In the genomic region with DNA sequence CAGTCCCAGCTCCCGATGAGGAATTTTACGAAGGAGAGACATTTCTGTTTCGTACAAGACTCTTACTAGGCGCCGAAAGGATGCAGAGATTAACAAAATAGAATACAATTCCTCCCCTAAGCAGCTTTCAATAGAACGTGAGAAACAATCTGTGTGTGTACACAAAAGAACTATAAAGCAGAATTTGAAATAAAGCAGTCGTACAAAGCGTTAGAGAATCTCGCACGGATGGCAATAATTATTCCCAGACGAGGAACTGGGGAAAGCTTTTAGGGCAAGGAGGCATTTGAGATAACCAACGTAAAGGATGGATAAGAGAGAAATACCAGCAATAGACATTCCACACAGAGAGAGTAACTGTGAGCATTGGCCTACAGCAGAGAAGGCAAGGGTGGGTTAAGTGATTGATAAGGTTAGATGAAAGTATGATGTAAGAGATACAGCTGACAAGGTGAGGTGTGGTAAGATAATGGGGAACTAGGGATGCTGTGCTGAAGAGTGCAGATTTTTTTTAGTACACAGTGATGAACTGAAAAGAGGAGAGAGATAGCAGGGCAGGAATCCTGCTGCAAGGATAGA, we compare ENCODE assay signal across 7 cellular contexts. TPM values are rescaled to one million over a fixed set of nuclear protein-coding genes. Genes with fewer than 3 reads are reported as not detected.
A peak's percentile ranks its signal among the peaks of the same experiment; 100 is the strongest.
DNase-seq lines count a peak whose midpoint lies in the region; ATAC-seq and TF ChIP-seq lines count a peak whose summit lies in the region.

No MANE protein-coding gene starts in this region.

- H3K4me1 ChIP-seq in H9 (ENCODE audit: insufficient read depth, low read length) (no peaks in the 10 kb centered on the region; the same call in 1 of the 2 replicates), PC-9 (replicated peaks; ENCODE audit: insufficient read depth) (peaks cover 22% of the 10 kb centered on the region), foreskin keratinocyte (peaks cover 4% of the 10 kb centered on the region), stomach (peaks cover 8 to 57% (median 34%) of the 10 kb centered on the region in 4 donors)

- H3K4me3 ChIP-seq in PC-9: peak overlapping the region; percentile 65
- H3K4me3 ChIP-seq in stomach: peak overlapping the region; percentile 46 to 91 (median 64)

- peak overlapping the region; percentile 86 for H3K4me2 ChIP-seq in H9 (ENCODE audit: insufficient read depth, insufficient read length, low read length)
- H3K4me2 ChIP-seq in PC-9: peak overlapping the region; percentile 78

- POLR2A ChIA-PET in PC-9 (lab: Charles Lee; ENCODE audit: unreplicated experiment): interaction anchor here (0.5 to 0.6 kb wide), 2 partner anchors 20 to 1046 kb away, joined by 3 to 15 read pairs; no protein-coding TSS in a partner anchor

- WGBS in H9 (ENCODE audit: extremely low coverage, insufficient read length, low lambda C conversion rate): no CpG with 5 or more reads among the region's 12 CpGs
- WGBS in stomach, 5 donors: 2 to 5% (median 3%) methylated on average over 12 of the region's 12 CpGs

- no peak overlapping the region for H3K56ac ChIP-seq in H9 (ENCODE audit: insufficient read length, low read depth, low read length)

- no TSS peak for BruUV-seq in PC-9 (replicated peaks; lab: Mats Ljungman, UMichigan)

- H3K9me3 Mint-ChIP-seq in H9: no peaks in the 10 kb centered on the region

- no peak for TF ChIP-seq EP300 in stomach (IDR thresholded peaks at IDR 0.05)

- TF ChIP-seq CTCF in H9 (conservative IDR thresholded peaks at IDR 0.05) (no peak), PC-9 (conservative IDR thresholded peaks at IDR 0.05) (no peak), foreskin keratinocyte (conservative IDR thresholded peaks at IDR 0.05) (no peak), stomach (IDR thresholded peaks at IDR 0.05) (no peak)

- H3K9me2 ChIP-seq in PC-9 (ENCODE audit: insufficient read depth): no peaks in the 10 kb centered on the region

- H3K4me1 Mint-ChIP-seq in H9: peaks cover 0 to 2% of the 10 kb centered on the region in 2 experiments; a peak in 1 of 4 replicates

- H3K36me3 ChIP-seq in PC-9 (ENCODE audit: low read depth) (no peaks in the 10 kb centered on the region), stomach (no peaks in the 10 kb centered on the region)

- no peak overlapping the region for H4K8ac ChIP-seq in H9 (replicated peaks; ENCODE audit: insufficient read length, low read depth, low read length)

- no peaks in the 10 kb centered on the region for H3K36me3 Mint-ChIP-seq in H9 (ENCODE audit: insufficient read depth in 1 of 3, low read depth in 3 of 3)

- H3K23me2 ChIP-seq in H9 (ENCODE audit: insufficient read length, low read depth, low read length, poor library complexity, severe bottlenecking): peaks cover 11% of the 10 kb centered on the region

- no peak overlapping the region for H3K23ac ChIP-seq in H9 (ENCODE audit: insufficient read length, low read depth, low read length)

- H3K9me3 ChIP-seq in H9 (ENCODE audit: control insufficient read depth, low read depth, low read length): no peaks in the 10 kb centered on the region
- H3K9me3 ChIP-seq in PC-9 (ENCODE audit: insufficient read depth, low read depth): no peaks in the 10 kb centered on the region
- no peaks in the 10 kb centered on the region for H3K9me3 ChIP-seq in stomach

- H3K18ac ChIP-seq in H9 (ENCODE audit: insufficient read length, low read depth, low read length): no peak overlapping the region

- no peak overlapping the region for H3K4me3 Mint-ChIP-seq in H9

- H3K14ac ChIP-seq in H9 (ENCODE audit: insufficient read depth, low read length): no peak overlapping the region

- no peaks in the 10 kb centered on the region for H4K20me1 ChIP-seq in H9 (ENCODE audit: control insufficient read depth, insufficient read depth, insufficient read length)
- H4K20me1 ChIP-seq in PC-9 (ENCODE audit: insufficient read depth): no peaks in the 10 kb centered on the region; the same call in 1 of the 2 replicates

- H3K9ac ChIP-seq in H9 (ENCODE audit: extremely low read depth, insufficient read length, low read length): peak overlapping the region; percentile 41

- intact Hi-C loops in PC-9 (cut with micrococcal nuclease; ENCODE audit: unreplicated experiment): loop anchor here (10.0 kb wide), 1 partner anchor 547 kb away; no protein-coding TSS in a partner anchor
- intact Hi-C loops in stomach (cut with DNase I; ENCODE audit: low total_unique reads): no loop called here

- no peak for DNase-seq in H9
- no peak for DNase-seq in PC-9
- no peak for DNase-seq in foreskin keratinocyte
- DNase-seq in stomach: no peak
- DNase-seq in KG1 (lab: John Stamatoyannopoulos, UW): no peak
- no peak for DNase-seq in activated gamma-delta T cell treated with Interleukin-2 at 50 U/mL for 16 hours

- H2AK5ac ChIP-seq in H9 (ENCODE audit: insufficient read length, low read length): no peak overlapping the region

- TF ChIP-seq POLR2A in stomach (IDR thresholded peaks at IDR 0.05): no peak

- H3K27ac ChIP-seq in H9 (ENCODE audit: insufficient read length, low read depth, low read length) (no peak overlapping the region), PC-9 (no peak overlapping the region), foreskin keratinocyte (peak overlapping the region; percentile 29), stomach (peak overlapping the region; percentile 42 to 99 (median 81))

- no peak overlapping the region for H4K5ac ChIP-seq in H9 (ENCODE audit: insufficient read length, low read depth, low read length)

- no peaks in the 10 kb centered on the region for H3K27me3 ChIP-seq in H9 (ENCODE audit: insufficient read depth, low read length)
- H3K27me3 ChIP-seq in PC-9 (ENCODE audit: insufficient read depth, low read depth): no peaks in the 10 kb centered on the region
- H3K27me3 ChIP-seq in foreskin keratinocyte: no peaks in the 10 kb centered on the region
- no peaks in the 10 kb centered on the region for H3K27me3 ChIP-seq in stomach

- CTCF ChIA-PET in PC-9 (lab: Charles Lee): no interaction called here

- H3K79me1 ChIP-seq in H9 (ENCODE audit: insufficient read depth, low read depth, low read length, poor library complexity, severe bottlenecking): no peaks in the 10 kb centered on the region

- H2BK15ac ChIP-seq in H9 (ENCODE audit: low read depth, low read length): no peak overlapping the region

- no peaks in the 10 kb centered on the region for H3K79me2 ChIP-seq in H9 (ENCODE audit: insufficient read depth, low read length)
- H3K79me2 ChIP-seq in PC-9 (ENCODE audit: low read depth): peaks cover 5% of the 10 kb centered on the region; the same call in 1 of the 2 replicates

- no peak overlapping the region for H4K91ac ChIP-seq in H9 (ENCODE audit: insufficient read length, low read depth, low read length)

- H2AFZ ChIP-seq in H9 (ENCODE audit: low read length) (no peak overlapping the region), PC-9 (peak overlapping the region; percentile 88)

- H3K27ac Mint-ChIP-seq in H9: no peak overlapping the region

- no peaks in the 10 kb centered on the region for H3K27me3 Mint-ChIP-seq in H9 (ENCODE audit: low read depth)

- no peak overlapping the region for H2BK120ac ChIP-seq in H9 (ENCODE audit: low read depth, low read length, poor library complexity, severe bottlenecking)

- no peak overlapping the region for H2BK20ac ChIP-seq in H9 (ENCODE audit: low read depth, low read length, poor library complexity, severe bottlenecking)

- H2BK5ac ChIP-seq in H9 (ENCODE audit: insufficient read length, low read length): no peak overlapping the region

- H3F3A ChIP-seq in PC-9 (ENCODE audit: insufficient read depth, low read depth): 0 out of 2 replicates have a peak, but pooled peaks cover 4% of the 10 kb centered on the region

- H2BK12ac ChIP-seq in H9 (ENCODE audit: insufficient read length, low read depth, low read length): no peak overlapping the region

- no peak overlapping the region for H3T11ph ChIP-seq in H9 (ENCODE audit: low read length)

- ATAC-seq in foreskin keratinocyte (no peak), HG03108 (IDR thresholded peaks at IDR 0.05; ENCODE audit: unreplicated experiment) (no peak)

- no peak overlapping the region for H3K4ac ChIP-seq in H9 (ENCODE audit: low read depth, low read length)

RNA-seq across cellular contexts. Expression of gene RPS6KA5, which starts 1.0 kb away (rescaled TPM):
- total RNA-seq in H9 (2021) (3.7 and 3.8 TPM in 2 replicates), PC-9 (2021) (3.0 and 3.5 TPM in 2 replicates), foreskin keratinocyte (2.4 and 3.1 TPM in 2 replicates), stomach (10 to 100 TPM in 4 of 5 donors, 1 to 10 TPM in 1; 6.4 to 25.0 (median 16.5) TPM)
- polyA plus RNA-seq in foreskin keratinocyte (0.36 and 0.60 TPM in 2 replicates), stomach (1 to 10 TPM; 1.6 to 3.8 (median 1.9) TPM)

RNA-seq across cellular contexts. Expression of gene DGLUCY, which starts 52.5 kb away (rescaled TPM):
- total RNA-seq in H9 (2021): 24.8 and 29.6 TPM in 2 replicates
- 14.4 and 15.9 TPM in 2 replicates for total RNA-seq in PC-9 (2021)
- 29.8 and 33.2 TPM in 2 replicates for total RNA-seq in foreskin keratinocyte
- 18.2 and 18.8 TPM in 2 replicates for polyA plus RNA-seq in foreskin keratinocyte
- 100 to 1,000 TPM in 2 of 5 donors, 10 to 100 TPM in 3; 54.3 to 122 (median 87.9) TPM for total RNA-seq in stomach
- polyA plus RNA-seq in stomach: 10 to 100 TPM; 24.1 to 32.9 (median 28.9) TPM

Comparison
In these comparisons a context has a peak if more than half of its experiments do, and no peak if none do; other contexts are left out.
1. H3K27ac ChIP-seq: peak in foreskin keratinocyte (single experiment) and stomach (5 of 5); none in H9 (single experiment) and PC-9 (single experiment).